ENCODE assay signal across 8 cellular contexts in genomic region chr12:51392556-51393237, GRCh38. TPM values are rescaled to one million over a fixed set of nuclear protein-coding genes. Genes with fewer than 3 reads are reported as not detected.
DNase-seq lines count a peak whose midpoint lies in the region; ATAC-seq and TF ChIP-seq lines count a peak whose summit lies in the region.

No MANE protein-coding gene starts in this region.

- H3K9me3 Mint-ChIP-seq in CD4-positive, alpha-beta T cell: no peaks in the 10 kb centered on the region

- H3K4me2 ChIP-seq in osteoblast (ENCODE audit: insufficient read depth, low read length): peak overlapping the region; percentile 86

- no peak for DNase-seq in CD4-positive, alpha-beta T cell
- DNase-seq in OCI-M1 (lab: John Stamatoyannopoulos, UW): peak; percentile 78
- peak; percentile 74 for DNase-seq in ecto neural progenitor cell (ENCODE audit: low spot score)
- no peak for DNase-seq in osteoblast (ENCODE audit: insufficient read length, low spot score, missing footprints)
- no peak for DNase-seq in D341Med (ENCODE audit: low spot score)
- no peak for DNase-seq in SW480 (ENCODE audit: low spot score)

- peaks cover 74% of the 10 kb centered on the region for H3K4me1 Mint-ChIP-seq in CD4-positive, alpha-beta T cell (ENCODE audit: low read depth)

- peak; percentile 59 for TF ChIP-seq POLR2A in GM19099 (IDR thresholded peaks at IDR 0.05; ENCODE audit: extremely low read depth, insufficient read length, low read depth)

- H3K36me3 ChIP-seq in osteoblast (ENCODE audit: insufficient read depth, low read length): no peaks in the 10 kb centered on the region

- peak overlapping the region; percentile 86 for H3K4me3 Mint-ChIP-seq in CD4-positive, alpha-beta T cell

- peaks cover 33% of the 10 kb centered on the region for H3K4me1 ChIP-seq in osteoblast (ENCODE audit: insufficient read depth, low read length)

- H2AFZ ChIP-seq in osteoblast (ENCODE audit: low read length): peak overlapping the region; percentile 32

- H3K9me3 ChIP-seq in CD4-positive, alpha-beta T cell (ENCODE audit: control insufficient read depth, low read length): no peaks in the 10 kb centered on the region
- H3K9me3 ChIP-seq in osteoblast (ENCODE audit: low read depth, low read length): no peaks in the 10 kb centered on the region

- H3K79me2 ChIP-seq in osteoblast (ENCODE audit: insufficient read depth, low read length): no peaks in the 10 kb centered on the region

- H3K36me3 Mint-ChIP-seq in CD4-positive, alpha-beta T cell (ENCODE audit: low read depth): peaks cover 3% of the 10 kb centered on the region

- intact Hi-C loops in CD4-positive, alpha-beta T cell (cut with DNase I, micrococcal nuclease): loop anchor here in 1 of 2 experiments (2.0 kb wide), 1 partner anchor 24 kb away; no protein-coding TSS in a partner anchor

- no peaks in the 10 kb centered on the region for H4K20me1 ChIP-seq in osteoblast (ENCODE audit: insufficient read depth, low read length)

- peak overlapping the region; percentile 16 for H3K4me3 ChIP-seq in osteoblast (ENCODE audit: insufficient read depth, low read length)

- no peaks in the 10 kb centered on the region for H3K27me3 ChIP-seq in CD4-positive, alpha-beta T cell (ENCODE audit: control insufficient read depth, insufficient read depth, low read length)
- H3K27me3 ChIP-seq in osteoblast (ENCODE audit: insufficient read depth, low read length): no peaks in the 10 kb centered on the region

- ATAC-seq in CD4-positive, alpha-beta T cell (ENCODE audit: poor library complexity): peak; percentile 10
- ATAC-seq in GM18511 (IDR thresholded peaks at IDR 0.05; ENCODE audit: unreplicated experiment): no peak

- peak overlapping the region; percentile 93 for H3K27ac Mint-ChIP-seq in CD4-positive, alpha-beta T cell

- CTCF ChIA-PET in CD4-positive, alpha-beta T cell (lab: Charles Lee): no interaction called here

- TF ChIP-seq CTCF in CD4-positive, alpha-beta T cell (IDR thresholded peaks at IDR 0.05): no peak
- TF ChIP-seq CTCF in osteoblast (IDR thresholded peaks at IDR 0.05; ENCODE audit: extremely low read depth, low read depth, low read length): no peak

- no peaks in the 10 kb centered on the region for H3K27me3 Mint-ChIP-seq in CD4-positive, alpha-beta T cell

- H3K27ac ChIP-seq in CD4-positive, alpha-beta T cell (ENCODE audit: low read depth, low read length): no peak overlapping the region
- H3K27ac ChIP-seq in osteoblast (ENCODE audit: low read depth, low read length): no peak overlapping the region

- POLR2A ChIA-PET in CD4-positive, alpha-beta T cell (lab: Charles Lee): interaction anchor here (0.6 to 7.7 kb wide), 5 partner anchors 9 to 585 kb away, joined by 3 to 57 read pairs (median 3); partner anchors contain the start of gene POU6F1

RNA-seq across cellular contexts. Expression of gene GALNT6, which starts 1.5 kb away (rescaled TPM):
- total RNA-seq in CD4-positive, alpha-beta T cell: 10 to 100 TPM; 10.2 to 13.7 TPM
- 7.1 and 9.8 TPM in 2 replicates for total RNA-seq in osteoblast

RNA-seq across cellular contexts. Expression of gene SLC4A8, which starts 31.9 kb away (rescaled TPM):
- 1 to 10 TPM; 1.3 to 1.8 TPM for total RNA-seq in CD4-positive, alpha-beta T cell
- 1.2 and 2.9 TPM in 2 replicates for total RNA-seq in osteoblast

RNA-seq across cellular contexts. Expression of gene CELA1, which starts 46.2 kb away (rescaled TPM):
- 1 to 10 TPM in 1 of 2 experiments, under 1 TPM in 1; 0.85 to 1.2 TPM for total RNA-seq in CD4-positive, alpha-beta T cell
- total RNA-seq in osteoblast: not detected in 2 replicates

Comparison
In these comparisons a context has a peak if more than half of its experiments do, and no peak if none do; other contexts are left out.
1. DNase-seq: peak in OCI-M1 (single experiment) and ecto neural progenitor cell (single experiment); none in CD4-positive, alpha-beta T cell (0 of 10), osteoblast (single experiment), D341Med (single experiment) and SW480 (single experiment).